Comparison of ENCODE assay signal across 11 cellular contexts in genomic region chr1:183589836-183590224, GRCh38. TPM values are rescaled to one million over a fixed set of nuclear protein-coding genes. Genes with fewer than 3 reads are reported as not detected.
DNase-seq lines count a peak whose midpoint lies in the region; ATAC-seq, FAIRE-seq and TF ChIP-seq lines count a peak whose summit lies in the region.
"Had no signal": no experiment of that assay in that cellular context is flagged by ENCODE, and none has a peak within 500 bp of the region (broad histone marks: within the 10 kb centered on the region; RNA-seq: fewer than 3 reads in every experiment).

No MANE protein-coding gene starts in this region.

- peak overlapping the region; percentile 88 for H3K4me2 ChIP-seq in OCI-LY7 (ENCODE audit: low read length)

- H3K9me2 ChIP-seq in OCI-LY7 (ENCODE audit: insufficient read depth, low read length): no peaks in the 10 kb centered on the region

- intact Hi-C loops in CD8-positive, alpha-beta T cell (cut with DNase I, micrococcal nuclease): no loop called here
- intact Hi-C loops in OCI-LY7 (cut with micrococcal nuclease; ENCODE audit: unreplicated experiment): loop anchor here (2.0 kb wide), 2 partner anchors 41 to 119 kb away; no protein-coding TSS in a partner anchor
- intact Hi-C loops in left lung (cut with DNase I): no loop called here
- intact Hi-C loops in pancreas (cut with DNase I): no loop called here

- H3K36me3 Mint-ChIP-seq in CD8-positive, alpha-beta T cell: no peaks in the 10 kb centered on the region

- peak overlapping the region; percentile 76 for H3K27ac Mint-ChIP-seq in CD8-positive, alpha-beta T cell

- no peak for TF ChIP-seq CTCF in CD8-positive, alpha-beta T cell (IDR thresholded peaks at IDR 0.05)
- TF ChIP-seq CTCF in OCI-LY7 (conservative IDR thresholded peaks at IDR 0.05; ENCODE audit: low read length): no peak
- no peak for TF ChIP-seq CTCF in left lung (IDR thresholded peaks at IDR 0.05)
- TF ChIP-seq CTCF in pancreas (IDR thresholded peaks at IDR 0.05): no peak
- no peak for TF ChIP-seq CTCF in GM10266 (IDR thresholded peaks at IDR 0.05; ENCODE audit: control insufficient read depth, insufficient read depth, low read depth, missing control alignments)

- no peak for DNase-seq in CD8-positive, alpha-beta T cell
- DNase-seq in OCI-LY7 (ENCODE audit: low spot score) (peak; percentile 73), left lung (no peak), pancreas (no peak), GM10266 (ENCODE audit: extremely low spot score) (no peak), NCI-H1048 (lab: John Stamatoyannopoulos, UW) (no peak)
- no peak for DNase-seq in activated effector memory CD4-positive, alpha-beta T cell treated with Interleukin-2 at 50 U/mL for 16 hours
- DNase-seq: DND-41, small intestine had no signal

- BruUV-seq in OCI-LY7 (replicated peaks; lab: Mats Ljungman, UMichigan): TSS peak; percentile 72

- no peak for ATAC-seq in CD8-positive, alpha-beta T cell
- ATAC-seq in GM19455 (IDR thresholded peaks at IDR 0.05; ENCODE audit: unreplicated experiment): peak; percentile 24
- ATAC-seq in left lung: no peak
- ATAC-seq in pancreas: no peak

- no peaks in the 10 kb centered on the region for H3K27me3 ChIP-seq in CD8-positive, alpha-beta T cell (ENCODE audit: insufficient read depth, low read length)
- no peaks in the 10 kb centered on the region for H3K27me3 ChIP-seq in left lung
- H3K27me3 ChIP-seq in pancreas: no peaks in the 10 kb centered on the region
- H3K27me3 ChIP-seq: foreskin keratinocyte had no signal

- H3K9me3 ChIP-seq in CD8-positive, alpha-beta T cell (ENCODE audit: low read length): no peaks in the 10 kb centered on the region
- H3K9me3 ChIP-seq in OCI-LY7 (ENCODE audit: low read length) (peaks cover 4% of the 10 kb centered on the region; the same call in 1 of the 2 replicates), left lung (no peaks in the 10 kb centered on the region), pancreas (no peaks in the 10 kb centered on the region)

- H3K9me3 Mint-ChIP-seq in CD8-positive, alpha-beta T cell: no peaks in the 10 kb centered on the region

- peak overlapping the region; percentile 58 for H2AFZ ChIP-seq in OCI-LY7 (ENCODE audit: low read length)

- H3K27me3 Mint-ChIP-seq in CD8-positive, alpha-beta T cell (ENCODE audit: low read depth): no peaks in the 10 kb centered on the region

- CTCF ChIA-PET in CD8-positive, alpha-beta T cell (lab: Charles Lee): interaction anchor here (1.0 to 1.8 kb wide), 3 partner anchors 10 to 33 kb away, joined by 3 to 5 read pairs (median 3); no protein-coding TSS in a partner anchor
- CTCF ChIA-PET in OCI-LY7 (lab: Charles Lee; ENCODE audit: unreplicated experiment): interaction anchor here (0.9 kb wide), 1 partner anchor 20 kb away, joined by 4 read pairs; no protein-coding TSS in a partner anchor

- peaks cover 4% of the 10 kb centered on the region; the same call in 1 of the 2 replicates for H3K79me2 ChIP-seq in OCI-LY7 (ENCODE audit: insufficient read depth, low read depth, low read length)

- H3K36me3 ChIP-seq in CD8-positive, alpha-beta T cell (ENCODE audit: insufficient read depth, low read length): no peaks in the 10 kb centered on the region
- H3K36me3 ChIP-seq in OCI-LY7 (ENCODE audit: insufficient read depth, low read length) (no peaks in the 10 kb centered on the region; the same call in 1 of the 2 replicates), left lung (peaks cover 0 to 23% of the 10 kb centered on the region in 2 donors), pancreas (no peaks in the 10 kb centered on the region)

- no peak overlapping the region for H3K4me3 ChIP-seq in CD8-positive, alpha-beta T cell (ENCODE audit: low read depth, low read length)
- peak overlapping the region; percentile 62 for H3K4me3 ChIP-seq in OCI-LY7 (ENCODE audit: low read depth, low read length, poor library complexity, severe bottlenecking)
- H3K4me3 ChIP-seq in left lung: peak overlapping the region; percentile 5 to 50
- peak overlapping the region in 1 of 4 donors; percentile 20 for H3K4me3 ChIP-seq in pancreas

- 70 to 77% methylated on average over 4 of the region's 4 CpGs for WGBS in pancreas, 2 donors

- peaks cover 28% of the 10 kb centered on the region for H3K4me1 Mint-ChIP-seq in CD8-positive, alpha-beta T cell (ENCODE audit: low read depth)

- peaks cover 10% of the 10 kb centered on the region for H3K4me1 ChIP-seq in CD8-positive, alpha-beta T cell (ENCODE audit: insufficient read depth, low read length)
- peaks cover 76% of the 10 kb centered on the region for H3K4me1 ChIP-seq in OCI-LY7 (ENCODE audit: insufficient read depth, low read length, poor library complexity, severe bottlenecking)
- H3K4me1 ChIP-seq in left lung: peaks cover 0 to 64% of the 10 kb centered on the region in 2 donors
- no peaks in the 10 kb centered on the region for H3K4me1 ChIP-seq in pancreas

- FAIRE-seq in pancreas (lab: Jason Lieb, UNC): no peak
- FAIRE-seq: small intestine had no signal

- POLR2A ChIA-PET in CD8-positive, alpha-beta T cell (lab: Charles Lee): interaction anchor here (1.3 kb wide), 1 partner anchor 10 kb away, joined by 7 read pairs; no protein-coding TSS in a partner anchor
- POLR2A ChIA-PET in OCI-LY7 (lab: Charles Lee): interaction anchor here (0.6 to 2.3 kb wide), 10 partner anchors 9 to 279 kb away, joined by 3 to 11 read pairs (median 4); no protein-coding TSS in a partner anchor

- no peak overlapping the region for H3K27ac ChIP-seq in CD8-positive, alpha-beta T cell (ENCODE audit: low read depth, low read length)
- peak overlapping the region; percentile 95 for H3K27ac ChIP-seq in OCI-LY7 (ENCODE audit: low read depth, low read length, poor library complexity, severe bottlenecking)
- H3K27ac ChIP-seq in left lung: peak overlapping the region; percentile 76 to 93
- peak overlapping the region in 2 of 4 donors; percentile 23 to 62 for H3K27ac ChIP-seq in pancreas

- no peaks in the 10 kb centered on the region for H4K20me1 ChIP-seq in OCI-LY7 (ENCODE audit: insufficient read depth, low read length)

- no peak overlapping the region for H3K4me3 Mint-ChIP-seq in CD8-positive, alpha-beta T cell

RNA-seq across cellular contexts. Expression of gene NCF2, which starts 0.4 kb away (rescaled TPM):
- total RNA-seq in CD8-positive, alpha-beta T cell: 1 to 10 TPM; 1.3 to 1.4 TPM
- 4.0 and 5.0 TPM in 2 replicates for total RNA-seq in OCI-LY7 (2014; rRNA removed; shearing (Covaris generic))
- total RNA-seq in OCI-LY7 (2022): 13.5 and 17.4 TPM in 2 replicates
- total RNA-seq in left lung: 100 to 1,000 TPM in 1 of 2 donors, 10 to 100 TPM in 1; 70.9 to 139 TPM
- total RNA-seq in pancreas: 10 to 100 TPM in 2 of 6 donors, 1 to 10 TPM in 3, under 1 TPM in 1; 0.65 to 24.5 (median 2.1) TPM
- polyA plus RNA-seq in pancreas: 1 to 10 TPM; 1.0 to 5.0 TPM

RNA-seq across cellular contexts. Expression of gene ARPC5, which starts 45.8 kb away (rescaled TPM):
- total RNA-seq in CD8-positive, alpha-beta T cell: 10 to 100 TPM; 14.2 to 17.1 TPM
- total RNA-seq in OCI-LY7 (2014; rRNA removed; shearing (Covaris generic)): 116 and 148 TPM in 2 replicates
- total RNA-seq in OCI-LY7 (2022): 132 and 133 TPM in 2 replicates
- total RNA-seq in left lung: 100 to 1,000 TPM; 171 to 208 TPM
- total RNA-seq in pancreas: 10 to 100 TPM; 17.5 to 68.0 (median 28.4) TPM
- 10 to 100 TPM; 33.5 to 58.5 TPM for polyA plus RNA-seq in pancreas
